In genomic region chr1:41073971-41074370, GRCh38 we compare ENCODE assay signal across 15 cellular contexts. TPM values are rescaled to one million over a fixed set of nuclear protein-coding genes. Genes with fewer than 3 reads are reported as not detected.
DNase-seq lines count a peak whose midpoint lies in the region; ATAC-seq, FAIRE-seq and TF ChIP-seq lines count a peak whose summit lies in the region.
"Had no signal": no experiment of that assay in that cellular context is flagged by ENCODE, and none has a peak within 500 bp of the region (broad histone marks: within the 10 kb centered on the region; RNA-seq: fewer than 3 reads in every experiment).

No MANE protein-coding gene starts in this region.

- H3K36me3 ChIP-seq in K562 (ENCODE audit: control insufficient read depth, insufficient read depth, low read length) (peaks cover 15% of the 10 kb centered on the region; the same call in 1 of the 3 replicates), ascending aorta (peaks cover 6 to 13% of the 10 kb centered on the region in 2 donors), pancreas (peaks cover 0 to 9% (median 5%) of the 10 kb centered on the region in 3 donors)

- TF ChIP-seq POLR2A in K562 (conservative IDR thresholded peaks at IDR 0.05) = no peak

- POLR2A ChIA-PET in K562 (lab: Yijun Ruan, JAX) = interaction anchor here (0.7 kb wide), 1 partner anchor 77 kb away, joined by 3 read pairs; no protein-coding TSS in a partner anchor

- no peaks in the 10 kb centered on the region for H3K79me2 ChIP-seq in K562 (ENCODE audit: control insufficient read depth, insufficient read depth, low read length)

- no peak overlapping the region for H3K9ac ChIP-seq in K562 (ENCODE audit: insufficient read depth in 1 of 2, low read depth in 2 of 2, low read length in 2 of 2)

- no peak overlapping the region for H3K27ac ChIP-seq in K562 (ENCODE audit: extremely low read depth, low read depth, low read length)
- no peak overlapping the region for H3K27ac ChIP-seq in ascending aorta
- H3K27ac ChIP-seq in pancreas = no peak overlapping the region
- H3K27ac ChIP-seq: neutrophil, skin epidermis, VCaP had no signal

- no peak overlapping the region for H2AFZ ChIP-seq in K562 (ENCODE audit: low read depth, low read length)

- ATAC-seq in K562 (no peak), pancreas (no peak)

- CTCF ChIA-PET in K562 (lab: Yijun Ruan, JAX; ENCODE audit: low intra/inter-chr PET ratio) = no interaction called here

- no peak overlapping the region for H3K4me2 ChIP-seq in K562 (ENCODE audit: insufficient read depth, low read length)

- H3K27me3 ChIP-seq in K562 (ENCODE audit: control insufficient read depth in 2 of 2, insufficient read depth in 2 of 2, low read length in 2 of 2) (no peaks in the 10 kb centered on the region), ascending aorta (no peaks in the 10 kb centered on the region), pancreas (no peaks in the 10 kb centered on the region)
- H3K27me3 ChIP-seq: neutrophil had no signal

- H3K9me1 ChIP-seq in K562 (ENCODE audit: control insufficient read depth, insufficient read depth, low read length) = no peaks in the 10 kb centered on the region

- H3K4me3 ChIP-seq in K562 (no peak overlapping the region), ascending aorta (no peak overlapping the region), pancreas (no peak overlapping the region)
- H3K4me3 ChIP-seq: skin epidermis had no signal

- TF ChIP-seq RAD21 in K562 (CRISPR knock-in tag; conservative IDR thresholded peaks at IDR 0.05 in 1 of 2, IDR thresholded peaks at IDR 0.05 in 1 of 2) = no peak

- H3K4me1 ChIP-seq in K562 (replicated peaks in 1 of 2; ENCODE audit: control insufficient read depth in 2 of 2, insufficient read depth in 2 of 2, low read length in 2 of 2) = no peaks in the 10 kb centered on the region
- H3K4me1 ChIP-seq in ascending aorta = no peaks in the 10 kb centered on the region
- H3K4me1 ChIP-seq in pancreas = no peaks in the 10 kb centered on the region

- DNase-seq in AG08396 (ENCODE audit: low spot score) (peak; percentile 24), HS-5 (ENCODE audit: low read depth) (peak; percentile 58), K562 (ENCODE audit: extremely low read depth in 1 of 4, low spot score in 3 of 4) (no peak), hepatic stellate cell (ENCODE audit: low spot score) (peak; percentile 30), ascending aorta (ENCODE audit: low spot score in 2 of 2) (no peak), pancreas (no peak), GM19240 (ENCODE audit: insufficient read length, low spot score) (no peak), GM19239 (ENCODE audit: insufficient read length, low spot score) (no peak)
- DNase-seq: activated naive CD4-positive, alpha-beta T cell treated with Interleukin-2 at 50 U/mL for 16 hours; DMS79; erythroblast; NCI-H1417 had no signal

- H3K9me3 ChIP-seq in K562 (replicated peaks; ENCODE audit: control insufficient read depth, insufficient read depth, low read depth, low read length) = no peaks in the 10 kb centered on the region; the same call in 1 of the 2 replicates
- peaks cover 0 to 6% of the 10 kb centered on the region in 2 donors for H3K9me3 ChIP-seq in ascending aorta
- no peaks in the 10 kb centered on the region for H3K9me3 ChIP-seq in pancreas
- H3K9me3 ChIP-seq: neutrophil had no signal

- no TSS peak for BruUV-seq in K562 (replicated peaks; lab: Mats Ljungman, UMichigan)

- FAIRE-seq in K562 (lab: Jason Lieb, UNC) = no peak
- FAIRE-seq in pancreas (lab: Jason Lieb, UNC) = no peak
- FAIRE-seq in GM19239 (lab: Jason Lieb, UNC) = no peak

- intact Hi-C loops in K562 (cut with micrococcal nuclease) (no loop called here), ascending aorta (cut with DNase I) (no loop called here), pancreas (cut with DNase I) (no loop called here)

- no peak for TF ChIP-seq CTCF in K562 (IDR thresholded peaks at IDR 0.05 in 2 of 3, conservative IDR thresholded peaks at IDR 0.05 in 1 of 3; ENCODE audit: insufficient read depth in 2 of 3, low read depth in 1 of 3, low read length in 3 of 3)
- no peak for TF ChIP-seq CTCF in ascending aorta (IDR thresholded peaks at IDR 0.05)
- no peak for TF ChIP-seq CTCF in pancreas (IDR thresholded peaks at IDR 0.05)

- no peak for TF ChIP-seq EP300 in K562 (IDR thresholded peaks at IDR 0.05; ENCODE audit: low read length)

- in situ Hi-C loops in K562 (cut with MboI) = no loop called here

- H4K20me1 ChIP-seq in K562 (replicated peaks; ENCODE audit: control insufficient read depth, insufficient read depth, low read length) = no peaks in the 10 kb centered on the region

TF ChIP-seq in K562, 482 proteins besides CTCF, POLR2A, EP300 and RAD21 (continues in another document):
- no peak for TF ChIP-seq GATAD2B (IDR thresholded peaks at IDR 0.05; ENCODE audit: borderline replicate concordance)
- TF ChIP-seq ZNF316 (IDR thresholded peaks at IDR 0.05) = peak; percentile 28; the same call in 1 of the 2 replicates
- TF ChIP-seq C11orf30 (IDR thresholded peaks at IDR 0.05; ENCODE audit: low read depth) = 0 out of 2 replicates have a peak, but pooled peaks have one; percentile 18
- no peak for TF ChIP-seq PKNOX1 (IDR thresholded peaks at IDR 0.05)
- TF ChIP-seq ARID3B (CRISPR knock-in tag; IDR thresholded peaks at IDR 0.05; ENCODE audit: borderline replicate concordance) = no peak

RNA-seq across cellular contexts. Expression of gene SLFNL1, which starts 52.4 kb away (rescaled TPM):
- total RNA-seq in K562 (2011; cell fraction: chromatin; rRNA removed; ENCODE audit: low replicate concordance) = 0.58 and 1.4 TPM in 2 replicates
- 0.66 and 1.2 TPM in 2 replicates for total RNA-seq in K562 (2011; cell fraction: nucleolus; rRNA removed)
- total RNA-seq in K562 (2011; cell fraction: nucleoplasm; rRNA removed) = 0.31 and 0.51 TPM in 2 replicates
- total RNA-seq in K562 (2014; rRNA removed) (0.05 and 0.29 TPM in 2 replicates), K562 (2014; rRNA removed; fragmentation: Illumina TruSeq; extraction: Trizol) (0.03 TPM in 1 of 2 replicates, not detected in the other), K562 (2015; rRNA removed; fragmentation: Illumina TruSeq; extraction: Trizol) (0.08 and 0.14 TPM in 2 replicates), K562 (2021) (0.07 TPM in 1 of 2 replicates, not detected in the other), ascending aorta (not detected), pancreas (under 1 TPM; 0.18 to 0.90 (median 0.39) TPM)
- polyA plus RNA-seq in K562 (2011; rRNA removed) (0.01 TPM in 1 of 2 replicates, not detected in the other), K562 (2014; fragmentation: Illumina TruSeq; extraction: Trizol) (0.03 TPM in 1 of 2 replicates, not detected in the other), K562 (2014; fragmentation: Nextera tagmentation; extraction: Ambion mirVana) (not detected), K562 (2014; rRNA removed) (0.05 and 0.12 TPM in 2 replicates), pancreas (1 to 10 TPM in 1 of 2 donors, under 1 TPM in 1; 0.89 to 1.4 TPM)
- not detected in 2 replicates for polyA plus RNA-seq in K562 (2011; cell fraction: cytosol; rRNA removed)
- polyA plus RNA-seq in K562 (2011; cell fraction: nucleus; rRNA removed) = 0.10 and 0.13 TPM in 2 replicates
- 0.25 and 0.47 TPM in 2 replicates for polyA plus RNA-seq in K562 (2012)
- 0.14 and 0.15 TPM in 2 replicates for polyA minus RNA-seq in K562 (2011; rRNA and poly(A)+ RNA removed)
- not detected in 2 replicates for polyA minus RNA-seq in K562 (2011; cell fraction: cytosol; rRNA and poly(A)+ RNA removed)
- 0.40 and 0.44 TPM in 2 replicates for polyA minus RNA-seq in K562 (2011; cell fraction: nucleus; rRNA and poly(A)+ RNA removed)

Comparison
In these comparisons a context has a peak if more than half of its experiments do, and no peak if none do; other contexts are left out.
1. DNase-seq: peak in AG08396 (single experiment), HS-5 (single experiment) and hepatic stellate cell (single experiment); none in K562 (0 of 4), ascending aorta (0 of 2), pancreas (0 of 6), GM19240 (single experiment) and GM19239 (single experiment).